ENCODE assay signal across 1 cellular context in the genomic region with DNA sequence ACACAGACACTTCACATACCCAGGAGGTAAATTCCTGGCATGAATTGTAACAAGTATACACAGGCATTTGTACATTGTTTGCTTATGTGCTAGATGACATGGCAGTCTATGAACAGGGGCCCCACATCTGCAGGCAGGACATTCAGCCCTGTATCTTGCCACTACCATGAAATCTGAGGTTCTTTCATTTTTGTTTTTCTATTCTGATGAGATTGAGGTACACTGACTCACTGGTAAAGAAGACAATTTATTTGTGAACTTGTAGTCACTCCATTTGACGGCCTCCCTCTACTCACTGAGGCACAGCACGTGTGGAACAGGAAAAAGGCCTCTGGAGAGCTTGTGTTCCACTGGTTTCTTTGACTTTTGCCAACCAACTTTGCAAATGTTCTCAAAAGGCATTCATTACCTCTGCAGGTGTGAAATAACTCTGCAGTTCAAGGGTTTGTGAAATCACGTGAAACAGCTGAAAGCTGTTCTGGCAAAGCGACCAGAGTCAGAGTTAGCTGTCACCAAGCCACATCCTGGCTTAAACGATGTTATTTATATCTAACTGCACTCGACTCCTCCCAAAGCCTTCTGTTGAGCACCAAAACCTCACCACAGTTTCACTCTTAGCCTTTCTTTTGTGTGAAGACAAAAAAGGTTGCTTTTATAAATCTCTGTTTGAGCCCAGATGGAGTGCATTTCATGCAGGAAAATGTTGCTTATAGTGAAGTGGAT.
TF ChIP-seq lines count a peak whose summit lies in the region.

No MANE protein-coding gene starts in this region.

TF ChIP-seq in SK-N-SH, 30 proteins besides CTCF, POLR2A, EP300 and RAD21 (continued from another document):
- TF ChIP-seq TAF1 (IDR thresholded peaks at IDR 0.05; ENCODE audit: borderline replicate concordance, low read depth, low read length) (no peak), SMC3 (IDR thresholded peaks at IDR 0.05; ENCODE audit: low read depth, low read length) (no peak), GABPA (IDR thresholded peaks at IDR 0.05; ENCODE audit: low read depth) (no peak), JUND (IDR thresholded peaks at IDR 0.05) (no peak), NRF1 (IDR thresholded peaks at IDR 0.05; ENCODE audit: low read depth, low read length) (no peak), GATA2 (CRISPR knock-in tag; IDR thresholded peaks at IDR 0.05) (no peak), CHD2 (IDR thresholded peaks at IDR 0.05; ENCODE audit: low read length, partially characterized antibody) (no peak)
- TF ChIP-seq, protein P1, sequence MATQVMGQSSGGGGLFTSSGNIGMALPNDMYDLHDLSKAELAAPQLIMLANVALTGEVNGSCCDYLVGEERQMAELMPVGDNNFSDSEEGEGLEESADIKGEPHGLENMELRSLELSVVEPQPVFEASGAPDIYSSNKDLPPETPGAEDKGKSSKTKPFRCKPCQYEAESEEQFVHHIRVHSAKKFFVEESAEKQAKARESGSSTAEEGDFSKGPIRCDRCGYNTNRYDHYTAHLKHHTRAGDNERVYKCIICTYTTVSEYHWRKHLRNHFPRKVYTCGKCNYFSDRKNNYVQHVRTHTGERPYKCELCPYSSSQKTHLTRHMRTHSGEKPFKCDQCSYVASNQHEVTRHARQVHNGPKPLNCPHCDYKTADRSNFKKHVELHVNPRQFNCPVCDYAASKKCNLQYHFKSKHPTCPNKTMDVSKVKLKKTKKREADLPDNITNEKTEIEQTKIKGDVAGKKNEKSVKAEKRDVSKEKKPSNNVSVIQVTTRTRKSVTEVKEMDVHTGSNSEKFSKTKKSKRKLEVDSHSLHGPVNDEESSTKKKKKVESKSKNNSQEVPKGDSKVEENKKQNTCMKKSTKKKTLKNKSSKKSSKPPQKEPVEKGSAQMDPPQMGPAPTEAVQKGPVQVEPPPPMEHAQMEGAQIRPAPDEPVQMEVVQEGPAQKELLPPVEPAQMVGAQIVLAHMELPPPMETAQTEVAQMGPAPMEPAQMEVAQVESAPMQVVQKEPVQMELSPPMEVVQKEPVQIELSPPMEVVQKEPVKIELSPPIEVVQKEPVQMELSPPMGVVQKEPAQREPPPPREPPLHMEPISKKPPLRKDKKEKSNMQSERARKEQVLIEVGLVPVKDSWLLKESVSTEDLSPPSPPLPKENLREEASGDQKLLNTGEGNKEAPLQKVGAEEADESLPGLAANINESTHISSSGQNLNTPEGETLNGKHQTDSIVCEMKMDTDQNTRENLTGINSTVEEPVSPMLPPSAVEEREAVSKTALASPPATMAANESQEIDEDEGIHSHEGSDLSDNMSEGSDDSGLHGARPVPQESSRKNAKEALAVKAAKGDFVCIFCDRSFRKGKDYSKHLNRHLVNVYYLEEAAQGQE (IDR thresholded peaks at IDR 0.05; ENCODE audit: low read depth, low read length) = no peak
- TF ChIP-seq, protein P2, sequence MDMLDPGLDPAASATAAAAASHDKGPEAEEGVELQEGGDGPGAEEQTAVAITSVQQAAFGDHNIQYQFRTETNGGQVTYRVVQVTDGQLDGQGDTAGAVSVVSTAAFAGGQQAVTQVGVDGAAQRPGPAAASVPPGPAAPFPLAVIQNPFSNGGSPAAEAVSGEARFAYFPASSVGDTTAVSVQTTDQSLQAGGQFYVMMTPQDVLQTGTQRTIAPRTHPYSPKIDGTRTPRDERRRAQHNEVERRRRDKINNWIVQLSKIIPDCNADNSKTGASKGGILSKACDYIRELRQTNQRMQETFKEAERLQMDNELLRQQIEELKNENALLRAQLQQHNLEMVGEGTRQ (IDR thresholded peaks at IDR 0.05; ENCODE audit: borderline replicate concordance, low read depth, low read length) = no peak
- TF ChIP-seq, protein P3, sequence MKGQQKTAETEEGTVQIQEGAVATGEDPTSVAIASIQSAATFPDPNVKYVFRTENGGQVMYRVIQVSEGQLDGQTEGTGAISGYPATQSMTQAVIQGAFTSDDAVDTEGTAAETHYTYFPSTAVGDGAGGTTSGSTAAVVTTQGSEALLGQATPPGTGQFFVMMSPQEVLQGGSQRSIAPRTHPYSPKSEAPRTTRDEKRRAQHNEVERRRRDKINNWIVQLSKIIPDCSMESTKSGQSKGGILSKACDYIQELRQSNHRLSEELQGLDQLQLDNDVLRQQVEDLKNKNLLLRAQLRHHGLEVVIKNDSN (IDR thresholded peaks at IDR 0.05; ENCODE audit: borderline replicate concordance, low read depth) = no peak
- TF ChIP-seq, protein P4, sequence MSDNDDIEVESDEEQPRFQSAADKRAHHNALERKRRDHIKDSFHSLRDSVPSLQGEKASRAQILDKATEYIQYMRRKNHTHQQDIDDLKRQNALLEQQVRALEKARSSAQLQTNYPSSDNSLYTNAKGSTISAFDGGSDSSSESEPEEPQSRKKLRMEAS (IDR thresholded peaks at IDR 0.05; ENCODE audit: low read depth) = no peak
